Comparison of ENCODE assay signal across 9 cellular contexts in the genomic region with DNA sequence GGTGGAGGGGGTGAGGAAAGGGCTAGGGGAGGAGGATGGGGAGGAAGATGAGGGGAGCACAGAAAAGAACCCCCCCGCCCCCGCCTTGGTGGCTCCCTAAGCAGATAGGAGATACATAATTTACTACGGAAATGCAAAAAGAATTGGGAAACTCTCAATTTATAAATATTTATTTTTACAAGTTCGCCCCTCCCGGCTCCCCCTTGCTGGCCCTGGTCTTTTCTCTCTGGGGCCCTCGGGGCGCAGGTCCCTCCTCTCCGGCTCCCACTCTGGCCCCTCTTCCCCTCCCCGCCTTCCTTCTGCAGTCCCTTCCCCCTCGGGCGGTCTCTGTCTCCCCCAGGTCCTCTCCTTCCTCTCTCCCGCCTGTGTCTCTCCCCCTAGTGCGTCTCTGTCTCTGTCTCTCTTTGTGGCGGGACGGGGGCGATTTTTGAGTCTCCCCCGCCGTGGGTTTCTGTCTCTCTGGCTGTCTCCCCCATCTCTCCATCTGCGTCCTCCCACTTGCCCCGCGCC.
DNase-seq lines count a peak whose midpoint lies in the region; ATAC-seq and TF ChIP-seq lines count a peak whose summit lies in the region.
"Had no signal": no experiment of that assay in that cellular context is flagged by ENCODE, and none has a peak within 500 bp of the region (broad histone marks: within the 10 kb centered on the region; RNA-seq: fewer than 3 reads in every experiment).

No MANE protein-coding gene starts in this region.

- ATAC-seq in memory B cell (ENCODE audit: low read depth) (no peak), upper lobe of left lung (ENCODE audit: low FRiP score in 2 of 2) (peak in 1 of 2 donors; percentile 43), HG02884 (IDR thresholded peaks at IDR 0.05; ENCODE audit: unreplicated experiment) (no peak)

- H3K4me1 Mint-ChIP-seq in activated naive CD4-positive, alpha-beta T cell treated with anti-CD3 and anti-CD28 coated beads, Interleukin-2, amount 10 ng/mL, durations not matched to agents 7 days and 5 days = peaks cover 5% of the 10 kb centered on the region
- peaks cover 3% of the 10 kb centered on the region for H3K4me1 Mint-ChIP-seq in memory B cell

- H3K27me3 ChIP-seq in upper lobe of left lung = no peaks in the 10 kb centered on the region

- peaks cover 6 to 18% (median 11%) of the 10 kb centered on the region in 4 donors for H3K9me3 ChIP-seq in upper lobe of left lung

- peak overlapping the region in 3 of 4 donors; percentile 36 to 75 (median 53) for H3K27ac ChIP-seq in upper lobe of left lung
- H3K27ac ChIP-seq: epithelial cell of prostate had no signal

- no peak overlapping the region for H3K27ac Mint-ChIP-seq in activated naive CD4-positive, alpha-beta T cell treated with anti-CD3 and anti-CD28 coated beads, Interleukin-2, amount 10 ng/mL, durations not matched to agents 7 days and 5 days
- no peak overlapping the region for H3K27ac Mint-ChIP-seq in memory B cell

- no peak for TF ChIP-seq POLR2A in upper lobe of left lung (IDR thresholded peaks at IDR 0.05)

- peak; percentile 21 for DNase-seq in activated naive CD4-positive, alpha-beta T cell treated with anti-CD3 and anti-CD28 coated beads, Interleukin-2, amount 10 ng/mL, durations not matched to agents 7 days and 5 days
- DNase-seq in activated naive CD4-positive, alpha-beta T cell (lab: John Stamatoyannopoulos, UW) = no peak
- DNase-seq in cardiac fibroblast (ENCODE audit: low read depth in 2 of 2) (peak in 1 of 2 donors; percentile 36), memory B cell (ENCODE audit: low spot score in 2 of 2) (no peak), upper lobe of left lung (no peak), HuH-7 (ENCODE audit: low spot score) (no peak)
- DNase-seq in NK-92 treated with Interleukin-12 subunit alpha and Interleukin-12 subunit beta, amount 100 ng/mL, for 24 hours (lab: John Stamatoyannopoulos, UW) = no peak

- H3K4me3 Mint-ChIP-seq in activated naive CD4-positive, alpha-beta T cell treated with anti-CD3 and anti-CD28 coated beads, Interleukin-2, amount 10 ng/mL, durations not matched to agents 7 days and 5 days = no peak overlapping the region
- peak overlapping the region; percentile 41 for H3K4me3 Mint-ChIP-seq in memory B cell

- TF ChIP-seq EP300 in upper lobe of left lung (IDR thresholded peaks at IDR 0.05) = no peak

- H3K36me3 Mint-ChIP-seq in activated naive CD4-positive, alpha-beta T cell treated with anti-CD3 and anti-CD28 coated beads, Interleukin-2, amount 10 ng/mL, durations not matched to agents 7 days and 5 days = no peaks in the 10 kb centered on the region
- no peaks in the 10 kb centered on the region for H3K36me3 Mint-ChIP-seq in memory B cell

- H3K9me3 Mint-ChIP-seq in activated naive CD4-positive, alpha-beta T cell treated with anti-CD3 and anti-CD28 coated beads, Interleukin-2, amount 10 ng/mL, durations not matched to agents 7 days and 5 days = peaks cover 4% of the 10 kb centered on the region
- peaks cover 5% of the 10 kb centered on the region for H3K9me3 Mint-ChIP-seq in memory B cell

- CTCF ChIA-PET in activated naive CD4-positive, alpha-beta T cell treated with anti-CD3 and anti-CD28 coated beads, Interleukin-2, amount 10 ng/mL, durations not matched to agents 7 days and 5 days (lab: Charles Lee) = no interaction called here

- peaks cover 64% of the 10 kb centered on the region for H3K27me3 Mint-ChIP-seq in activated naive CD4-positive, alpha-beta T cell treated with anti-CD3 and anti-CD28 coated beads, Interleukin-2, amount 10 ng/mL, durations not matched to agents 7 days and 5 days
- H3K27me3 Mint-ChIP-seq in memory B cell = peaks cover 16% of the 10 kb centered on the region

- H3K4me1 ChIP-seq in upper lobe of left lung = peaks cover 13 to 30% (median 24%) of the 10 kb centered on the region in 4 donors

- 1 to 4% methylated on average over 20 to 21 of the region's 21 CpGs for WGBS in upper lobe of left lung, 2 donors

- H3K36me3 ChIP-seq in upper lobe of left lung = no peaks in the 10 kb centered on the region

- H3K4me3 ChIP-seq in cardiac fibroblast (replicated peaks in 1 of 2; ENCODE audit: low read depth in 2 of 2, low read length in 2 of 2) (peak overlapping the region; percentile 43 to 46), upper lobe of left lung (peak overlapping the region; percentile 21 to 51 (median 39))

- TF ChIP-seq CTCF in cardiac fibroblast (IDR thresholded peaks at IDR 0.05; ENCODE audit: low read depth, low read length) (no peak), upper lobe of left lung (IDR thresholded peaks at IDR 0.05) (no peak)
